ENCODE assay signal across 8 cellular contexts in genomic region chr12:122981587-122982493, GRCh38. TPM values are rescaled to one million over a fixed set of nuclear protein-coding genes. Genes with fewer than 3 reads are reported as not detected.
DNase-seq lines count a peak whose midpoint lies in the region; ATAC-seq, FAIRE-seq and TF ChIP-seq lines count a peak whose summit lies in the region.

No MANE protein-coding gene starts in this region.

- DNase-seq in GM18507 (ENCODE audit: extremely low spot score, insufficient read length, low read depth): no peak
- no peak for DNase-seq in SJCRH30
- no peak for DNase-seq in esophagus squamous epithelium (lab: John Stamatoyannopoulos, UW)
- no peak for DNase-seq in superior temporal gyrus (ENCODE audit: extremely low spot score)
- no peak for DNase-seq in stimulated activated naive CD4-positive, alpha-beta T cell (lab: John Stamatoyannopoulos, UW)

- 65 to 67% methylated on average over 18 to 21 of the region's 26 CpGs for WGBS in esophagus squamous epithelium, 2 donors

- H3K27ac ChIP-seq in SJCRH30: no peak overlapping the region
- H3K27ac ChIP-seq in esophagus squamous epithelium: peak overlapping the region; percentile 85 to 95 (median 92)
- no peak overlapping the region for H3K27ac ChIP-seq in rectal smooth muscle tissue (ENCODE audit: low read depth, low read length)

- H3K4me3 ChIP-seq in SJCRH30 (peak overlapping the region; percentile 98), esophagus squamous epithelium (peak overlapping the region; percentile 77 to 100 (median 90)), rectal smooth muscle tissue (ENCODE audit: low read length) (peak overlapping the region; percentile 87)

- TF ChIP-seq POLR2A in esophagus squamous epithelium (IDR thresholded peaks at IDR 0.05): no peak

- H3K4me1 ChIP-seq in SJCRH30 (peaks cover 4% of the 10 kb centered on the region; the same call in 1 of the 2 replicates), esophagus squamous epithelium (peaks cover 55 to 83% (median 60%) of the 10 kb centered on the region in 3 donors), rectal smooth muscle tissue (ENCODE audit: control insufficient read depth, insufficient read depth, low read length) (peaks cover 18% of the 10 kb centered on the region)

- H3K36me3 ChIP-seq in SJCRH30 (no peaks in the 10 kb centered on the region), esophagus squamous epithelium (peaks cover 0 to 60% (median 5%) of the 10 kb centered on the region in 3 donors), rectal smooth muscle tissue (ENCODE audit: control insufficient read depth, insufficient read depth, low read length) (peaks cover 8% of the 10 kb centered on the region)

- ATAC-seq in GM19463 (IDR thresholded peaks at IDR 0.05; ENCODE audit: unreplicated experiment) (no peak), HG03097 (IDR thresholded peaks at IDR 0.05; ENCODE audit: low FRiP score, unreplicated experiment) (no peak)

- TF ChIP-seq CTCF in esophagus squamous epithelium (IDR thresholded peaks at IDR 0.05): no peak

- no peaks in the 10 kb centered on the region for H3K27me3 ChIP-seq in SJCRH30
- H3K27me3 ChIP-seq in esophagus squamous epithelium: no peaks in the 10 kb centered on the region
- H3K27me3 ChIP-seq in rectal smooth muscle tissue (ENCODE audit: control insufficient read depth, insufficient read depth, low read length): no peaks in the 10 kb centered on the region

- H3K9ac ChIP-seq in rectal smooth muscle tissue (ENCODE audit: low read length): no peak overlapping the region

- peak; percentile 31 for FAIRE-seq in GM18507 (lab: Jason Lieb, UNC)

- intact Hi-C loops in esophagus squamous epithelium (cut with DNase I): no loop called here

- H3K9me3 ChIP-seq in SJCRH30 (replicated peaks) (no peaks in the 10 kb centered on the region), esophagus squamous epithelium (no peaks in the 10 kb centered on the region)

RNA-seq across cellular contexts. Expression of gene ARL6IP4, which starts 1.4 kb away (rescaled TPM):
- 135 and 144 TPM in 2 replicates for total RNA-seq in SJCRH30 (2014; rRNA removed; shearing (Covaris generic))
- 100 to 1,000 TPM in 3 of 4 donors, 10 to 100 TPM in 1; 84.2 to 212 (median 153) TPM for total RNA-seq in esophagus squamous epithelium

RNA-seq across cellular contexts. Expression of gene OGFOD2, which starts 6.8 kb away (rescaled TPM):
- total RNA-seq in SJCRH30 (2014; rRNA removed; shearing (Covaris generic)): 5.9 and 6.7 TPM in 2 replicates
- total RNA-seq in esophagus squamous epithelium: 10 to 100 TPM in 3 of 4 donors, 1 to 10 TPM in 1; 8.5 to 13.9 (median 11.3) TPM

RNA-seq across cellular contexts. Expression of gene ABCB9, which starts 15.6 kb away (rescaled TPM):
- 5.9 and 7.1 TPM in 2 replicates for total RNA-seq in SJCRH30 (2014; rRNA removed; shearing (Covaris generic))
- total RNA-seq in esophagus squamous epithelium: 1 to 10 TPM; 2.9 to 5.5 (median 3.3) TPM

Comparison
In these comparisons a context has a peak if more than half of its experiments do, and no peak if none do; other contexts are left out.
1. H3K27ac ChIP-seq: peak in esophagus squamous epithelium (4 of 4); none in SJCRH30 (single experiment) and rectal smooth muscle tissue (single experiment).
2. Peak in every context shown above with its lines, with median percentiles within 50 percentile points of each other: H3K4me3 ChIP-seq.